In genomic region chr3:141335531-141336042, GRCh38 we compare ENCODE assay signal across 24 cellular contexts. TPM values are rescaled to one million over a fixed set of nuclear protein-coding genes. Genes with fewer than 3 reads are reported as not detected.
DNase-seq lines count a peak whose midpoint lies in the region; TF ChIP-seq lines count a peak whose summit lies in the region.
"Had no signal": no experiment of that assay in that cellular context is flagged by ENCODE, and none has a peak within 500 bp of the region (broad histone marks: within the 10 kb centered on the region; RNA-seq: fewer than 3 reads in every experiment).

No MANE protein-coding gene starts in this region.

- no peak overlapping the region for H3K27ac ChIP-seq in mammary epithelial cell (ENCODE audit: insufficient read depth, low read depth, low read length)
- H3K27ac ChIP-seq in hepatocyte = peak overlapping the region; percentile 82
- no peak overlapping the region for H3K27ac ChIP-seq in tibial nerve
- H3K27ac ChIP-seq: left ventricle myocardium inferior had no signal

- peak overlapping the region; percentile 34 for H2AFZ ChIP-seq in mammary epithelial cell (ENCODE audit: low read depth, low read length)
- H2AFZ ChIP-seq in hepatocyte = no peak overlapping the region

- H3K27me3 Mint-ChIP-seq in MCF 10A (ENCODE audit: insufficient read depth, unreplicated experiment) = no peaks in the 10 kb centered on the region

- no peak overlapping the region for H3K27ac Mint-ChIP-seq in MCF 10A (ENCODE audit: low read depth, unreplicated experiment)
- H3K27ac Mint-ChIP-seq: activated CD8-positive, alpha-beta T cell treated with anti-CD3 and anti-CD28 coated beads, Interleukin-2, amount 10 ng/mL, durations not matched to agents 7 days and 5 days; activated naive CD4-positive, alpha-beta T cell treated with anti-CD3 and anti-CD28 coated beads, Interleukin-2, amount 10 ng/mL, durations not matched to agents 7 days and 5 days; effector memory CD8-positive, alpha-beta T cell had no signal

- peaks cover 27% of the 10 kb centered on the region for H3K4me1 ChIP-seq in mammary epithelial cell (ENCODE audit: insufficient read depth, low read length)
- peaks cover 23% of the 10 kb centered on the region for H3K4me1 ChIP-seq in hepatocyte (ENCODE audit: insufficient read depth)
- peaks cover 0 to 4% (median 0%) of the 10 kb centered on the region in 4 donors for H3K4me1 ChIP-seq in tibial nerve

- no peak for TF ChIP-seq CTCF in mammary epithelial cell (conservative IDR thresholded peaks at IDR 0.05 in 1 of 2, IDR thresholded peaks at IDR 0.05 in 1 of 2; ENCODE audit: extremely low read depth in 1 of 2, insufficient read depth in 1 of 2, low read depth in 1 of 2, low read length in 2 of 2)
- no peak for TF ChIP-seq CTCF in MCF 10A (IDR thresholded peaks at IDR 0.05; ENCODE audit: unreplicated experiment)
- TF ChIP-seq CTCF in astrocyte of the spinal cord (IDR thresholded peaks at IDR 0.05; ENCODE audit: low read depth, low read length) = no peak
- TF ChIP-seq CTCF in hepatocyte (IDR thresholded peaks at IDR 0.05; ENCODE audit: poor library complexity) = no peak
- no peak for TF ChIP-seq CTCF in tibial nerve (IDR thresholded peaks at IDR 0.05)

- POLR2A ChIA-PET in MCF 10A (lab: Yijun Ruan, JAX) = interaction anchor here (0.9 kb wide), 1 partner anchor 14 kb away, joined by 3 read pairs; no protein-coding TSS in a partner anchor

- H4K20me1 ChIP-seq in mammary epithelial cell (ENCODE audit: insufficient read depth, low read length) (no peaks in the 10 kb centered on the region), hepatocyte (ENCODE audit: insufficient read depth, poor library complexity, severe bottlenecking) (no peaks in the 10 kb centered on the region)

- H3K36me3 ChIP-seq in mammary epithelial cell (ENCODE audit: insufficient read depth, low read length) (no peaks in the 10 kb centered on the region), hepatocyte (replicated peaks; ENCODE audit: insufficient read depth, low read depth) (no peaks in the 10 kb centered on the region), tibial nerve (no peaks in the 10 kb centered on the region)
- H3K36me3 ChIP-seq: left ventricle myocardium inferior had no signal

- H3K36me3 Mint-ChIP-seq in MCF 10A (ENCODE audit: insufficient read depth, unreplicated experiment) = no peaks in the 10 kb centered on the region
- H3K36me3 Mint-ChIP-seq: activated naive CD4-positive, alpha-beta T cell treated with anti-CD3 and anti-CD28 coated beads, Interleukin-2, amount 10 ng/mL, durations not matched to agents 7 days and 5 days had no signal

- H3K9me3 Mint-ChIP-seq in MCF 10A (ENCODE audit: unreplicated experiment) = peaks cover 7% of the 10 kb centered on the region
- H3K9me3 Mint-ChIP-seq: activated naive CD4-positive, alpha-beta T cell treated with anti-CD3 and anti-CD28 coated beads, Interleukin-2, amount 10 ng/mL, durations not matched to agents 7 days and 5 days; activated T-cell treated with anti-CD3 and anti-CD28 coated beads, Interleukin-2, amount 50 U/mL, for 4 hours; effector memory CD8-positive, alpha-beta T cell had no signal

- no peaks in the 10 kb centered on the region for H3K79me2 ChIP-seq in mammary epithelial cell (ENCODE audit: insufficient read depth, low read length)
- peaks cover 39% of the 10 kb centered on the region for H3K79me2 ChIP-seq in hepatocyte

- dilution Hi-C loops in mammary epithelial cell (cut with HindIII; ENCODE audit: low sequenced_read_pairs) = no loop called here

- no peak overlapping the region for H3K9ac ChIP-seq in mammary epithelial cell (ENCODE audit: insufficient read depth, low read length)
- H3K9ac ChIP-seq: SK-N-SH had no signal

- H3K4me3 ChIP-seq in mammary epithelial cell (replicated peaks in 1 of 3; ENCODE audit: insufficient read depth in 1 of 3, low read depth in 2 of 3, low read length in 3 of 3) (no peak overlapping the region), astrocyte of the spinal cord (ENCODE audit: low read depth, low read length) (no peak overlapping the region), hepatocyte (no peak overlapping the region), tibial nerve (no peak overlapping the region)
- H3K4me3 ChIP-seq: left ventricle myocardium inferior had no signal

- no peaks in the 10 kb centered on the region for H3K9me2 ChIP-seq in hepatocyte (replicated peaks; ENCODE audit: insufficient read depth)
- H3K9me2 ChIP-seq: SK-N-SH had no signal

- no peak overlapping the region for H3K4me3 Mint-ChIP-seq in MCF 10A (ENCODE audit: unreplicated experiment)
- H3K4me3 Mint-ChIP-seq: activated CD8-positive, alpha-beta T cell treated with anti-CD3 and anti-CD28 coated beads, Interleukin-2, amount 10 ng/mL, durations not matched to agents 7 days and 5 days; activated naive CD4-positive, alpha-beta T cell treated with anti-CD3 and anti-CD28 coated beads, Interleukin-2, amount 10 ng/mL, durations not matched to agents 7 days and 5 days; activated T-cell treated with anti-CD3 and anti-CD28 coated beads, Interleukin-2, amount 50 U/mL, for 4 hours; effector memory CD8-positive, alpha-beta T cell had no signal

- TF ChIP-seq POLR2A in tibial nerve (IDR thresholded peaks at IDR 0.05) = no peak

- TF ChIP-seq EP300 in tibial nerve (IDR thresholded peaks at IDR 0.05) = no peak

- BruUV-seq in mammary epithelial cell (replicated peaks; lab: Mats Ljungman, UMichigan) = no TSS peak
- no TSS peak for BruUV-seq in MCF 10A (replicated peaks; lab: Mats Ljungman, UMichigan)

- in situ Hi-C loops in mammary epithelial cell (cut with MboI; ENCODE audit: low sequenced_read_pairs in 2 of 2) (no loop called here), astrocyte of the spinal cord (cut with HindIII; ENCODE audit: low sequenced_read_pairs) (no loop called here)

- peaks cover 18% of the 10 kb centered on the region for H3K4me1 Mint-ChIP-seq in MCF 10A (ENCODE audit: insufficient read depth, unreplicated experiment)
- H3K4me1 Mint-ChIP-seq: activated naive CD4-positive, alpha-beta T cell treated with anti-CD3 and anti-CD28 coated beads, Interleukin-2, amount 10 ng/mL, durations not matched to agents 7 days and 5 days had no signal

- H3K9me3 ChIP-seq in mammary epithelial cell (replicated peaks; ENCODE audit: insufficient read depth, low read length) (no peaks in the 10 kb centered on the region), hepatocyte (ENCODE audit: low read depth) (no peaks in the 10 kb centered on the region), tibial nerve (no peaks in the 10 kb centered on the region)
- H3K9me3 ChIP-seq: left ventricle myocardium inferior, SK-N-SH had no signal

- DNase-seq in mammary epithelial cell (no peak), MCF 10A (ENCODE audit: unreplicated experiment) (no peak), astrocyte of the spinal cord (ENCODE audit: low read depth, low spot score) (peak; percentile 31), hepatocyte (ENCODE audit: low spot score) (no peak), tibial nerve (ENCODE audit: low spot score in 2 of 2) (no peak), NCI-H510A (lab: John Stamatoyannopoulos, UW) (no peak), GM19240 (ENCODE audit: insufficient read length, low spot score) (no peak)
- DNase-seq in activated CD8-positive, alpha-beta memory T cell treated with anti-CD3 and anti-CD28 coated beads, Interleukin-2, amount 50 U/mL, for 4 hours = no peak
- DNase-seq: activated CD8-positive, alpha-beta T cell treated with anti-CD3 and anti-CD28 coated beads, Interleukin-2, amount 10 ng/mL, durations not matched to agents 7 days and 5 days; activated naive CD4-positive, alpha-beta T cell treated with anti-CD3 and anti-CD28 coated beads, Interleukin-2, amount 10 ng/mL, durations not matched to agents 7 days and 5 days; activated T-cell treated with anti-CD3 and anti-CD28 coated beads, Interleukin-2, amount 50 U/mL, for 4 hours; aorta; C1 segment of cervical spinal cord; cerebellar nuclear complex; effector memory CD8-positive, alpha-beta T cell; head of caudate nucleus; KBM-7; left ventricle myocardium inferior; NCI-H2029; NCI-H446; NK-92 treated with Interleukin-12 subunit alpha and Interleukin-12 subunit beta, amount 100 ng/mL, for 24 hours; occipital lobe; SK-N-SH; substantia nigra had no signal

- WGBS in mammary epithelial cell (ENCODE audit: low coverage, missing lambda C conversion rate) = 100% methylated on average over 2 of the region's 2 CpGs
- WGBS in hepatocyte (ENCODE audit: low lambda C conversion rate, missing lambda C conversion rate) = 68% methylated on average over 2 of the region's 2 CpGs
- 69 to 77% methylated on average over 2 of the region's 2 CpGs for WGBS in tibial nerve, 2 donors

- CTCF ChIA-PET in mammary epithelial cell (lab: Charles Lee; ENCODE audit: low non-redundant PET) (interaction anchor here (0.7 kb wide), 1 partner anchor 393 kb away, joined by 5 read pairs; no protein-coding TSS in a partner anchor), MCF 10A (lab: Yijun Ruan, JAX) (interaction anchor here (0.9 to 2.0 kb wide), 5 partner anchors 9 to 226 kb away, joined by 4 to 7 read pairs (median 4); no protein-coding TSS in a partner anchor)

- intact Hi-C loops in mammary epithelial cell (cut with micrococcal nuclease) (loop anchor here (2.0 kb wide), 2 partner anchors 31 to 67 kb away; no protein-coding TSS in a partner anchor), MCF 10A (cut with micrococcal nuclease) (no loop called here)

- H3K27me3 ChIP-seq in mammary epithelial cell (ENCODE audit: insufficient read depth, low read length) (no peaks in the 10 kb centered on the region), hepatocyte (no peaks in the 10 kb centered on the region), tibial nerve (no peaks in the 10 kb centered on the region)

- H3K4me2 ChIP-seq in mammary epithelial cell (ENCODE audit: insufficient read depth, low read depth, low read length) (no peak overlapping the region), hepatocyte (no peak overlapping the region)
- H3K4me2 ChIP-seq: SK-N-SH had no signal

RNA-seq across cellular contexts. Expression of gene ZBTB38, which starts 32.7 kb away (rescaled TPM):
- total RNA-seq in mammary epithelial cell (100 to 1,000 TPM in 1 of 2 donors, 10 to 100 TPM in 1; 64.7 to 110 TPM), MCF 10A (2022) (168 and 186 TPM in 2 replicates), hepatocyte (122 and 140 TPM in 2 replicates), tibial nerve (100 to 1,000 TPM; 121 to 171 (median 150) TPM)
- polyA plus RNA-seq in mammary epithelial cell (33.8 TPM), hepatocyte (31.6 and 32.7 TPM in 2 replicates)
- 57.1 TPM for polyA minus RNA-seq in mammary epithelial cell
